Comparison of ENCODE assay signal across 9 cellular contexts in the genomic region with DNA sequence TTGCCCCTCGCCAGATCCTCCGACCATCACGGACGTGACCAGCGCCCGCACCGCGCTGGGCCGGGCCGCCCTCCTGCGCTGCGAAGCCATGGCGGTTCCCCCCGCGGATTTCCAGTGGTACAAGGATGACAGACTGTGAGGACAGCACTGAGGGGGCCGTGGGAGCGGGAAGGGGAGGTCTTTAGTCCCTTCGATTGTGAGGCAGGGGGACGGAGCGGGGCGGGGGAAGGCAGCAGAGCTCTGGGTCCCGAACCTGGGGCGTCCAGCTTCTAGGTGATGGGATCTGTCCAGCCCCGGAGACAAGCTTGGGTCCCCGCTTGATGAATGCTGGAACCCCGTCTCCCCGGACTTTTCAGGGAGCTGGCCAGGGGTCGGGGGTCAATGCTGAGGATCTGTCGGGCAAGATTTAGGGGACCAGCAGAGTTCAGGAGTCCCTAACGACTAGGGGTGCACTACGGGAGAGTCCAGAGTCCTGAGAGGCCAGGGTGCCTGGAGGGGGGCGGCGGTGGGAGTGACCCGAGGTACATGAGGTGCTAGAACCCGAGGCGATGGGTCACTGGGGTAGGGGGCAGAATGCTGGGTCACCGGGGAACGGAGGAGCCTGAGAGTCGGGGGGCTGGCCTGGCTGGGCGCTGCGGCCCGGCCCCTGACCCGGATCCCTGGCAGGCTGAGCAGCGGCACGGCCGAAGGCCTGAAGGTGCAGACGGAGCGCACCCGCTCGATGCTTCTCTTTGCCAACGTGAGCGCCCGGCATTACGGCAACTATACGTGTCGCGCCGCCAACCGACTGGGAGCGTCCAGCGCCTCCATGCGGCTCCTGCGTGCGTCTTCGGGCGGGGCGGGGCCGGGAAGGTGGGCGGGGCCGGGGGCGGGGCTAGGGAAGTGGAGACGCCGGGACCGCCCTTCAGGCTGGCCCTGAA. TPM values are rescaled to one million over a fixed set of nuclear protein-coding genes. Genes with fewer than 3 reads are reported as not detected.
DNase-seq lines count a peak whose midpoint lies in the region; ATAC-seq, FAIRE-seq and TF ChIP-seq lines count a peak whose summit lies in the region.
"Had no signal": no experiment of that assay in that cellular context is flagged by ENCODE, and none has a peak within 500 bp of the region (broad histone marks: within the 10 kb centered on the region; RNA-seq: fewer than 3 reads in every experiment).

No MANE protein-coding gene starts in this region.

- H3K36me3 ChIP-seq in RWPE2 (ENCODE audit: low read depth) (no peaks in the 10 kb centered on the region), GM12878 (ENCODE audit: control insufficient read depth in 2 of 2, insufficient read depth in 2 of 2, low read length in 1 of 2) (no peaks in the 10 kb centered on the region)

- no peaks in the 10 kb centered on the region for H3K9me3 ChIP-seq in RWPE2 (ENCODE audit: severe bottlenecking)
- no peaks in the 10 kb centered on the region for H3K9me3 ChIP-seq in GM12878 (replicated peaks; ENCODE audit: control insufficient read depth, insufficient read depth, low read length)

- no peak overlapping the region for H3K9ac ChIP-seq in GM12878 (ENCODE audit: control insufficient read depth, insufficient read depth, low read length)

- intact Hi-C loops in GM12878 (cut with micrococcal nuclease; ENCODE audit: unreplicated experiment) = no loop called here

- DNase-seq in RWPE2 (ENCODE audit: low spot score) = no peak
- DNase-seq in GM12878 (ENCODE audit: low read depth, low spot score) = no peak
- no peak for DNase-seq in left lobe of liver (ENCODE audit: low spot score)
- DNase-seq in NCI-H524 (lab: John Stamatoyannopoulos, UW) = no peak
- DNase-seq in NCI-H69 (lab: John Stamatoyannopoulos, UW) = no peak

- H3K4me3 Mint-ChIP-seq in stimulated activated naive CD8-positive, alpha-beta T cell treated with anti-CD3 and anti-CD28 coated beads, Interleukin-15, Interleukin-2, amounts not matched to agents 100 ng/mL and 50 ng/mL, for 24 hours = peak overlapping the region; percentile 62

- CTCF ChIA-PET in GM12878 (lab: Yijun Ruan, JAX) = no interaction called here

- peak; percentile 69 for ATAC-seq in RWPE2 (ENCODE audit: low read depth)
- peak; percentile 59; the same call in 2 of the 3 replicates for ATAC-seq in GM12878
- ATAC-seq in left lobe of liver = peak; percentile 62
- no peak for ATAC-seq in HG02759 (IDR thresholded peaks at IDR 0.05; ENCODE audit: unreplicated experiment)

- H2AFZ ChIP-seq in GM12878 (ENCODE audit: control insufficient read depth, low read depth, low read length) = no peak overlapping the region

- peaks cover 19% of the 10 kb centered on the region for H3K36me3 Mint-ChIP-seq in stimulated activated naive CD8-positive, alpha-beta T cell treated with anti-CD3 and anti-CD28 coated beads, Interleukin-15, Interleukin-2, amounts not matched to agents 100 ng/mL and 50 ng/mL, for 24 hours (ENCODE audit: low read depth)

- in situ Hi-C loops in GM12878 (cut with MboI) = no loop called here

- H3K27me3 Mint-ChIP-seq in stimulated activated naive CD8-positive, alpha-beta T cell treated with anti-CD3 and anti-CD28 coated beads, Interleukin-15, Interleukin-2, amounts not matched to agents 100 ng/mL and 50 ng/mL, for 24 hours = peaks cover 64% of the 10 kb centered on the region

- H3K4me2 ChIP-seq in GM12878 (ENCODE audit: control insufficient read depth, insufficient read depth) = no peak overlapping the region

- WGBS in GM12878 (ENCODE audit: insufficient coverage, insufficient replicate concordance, low lambda C conversion rate, missing lambda C conversion rate) = 40% methylated on average over 45 of the region's 74 CpGs

- no peak for TF ChIP-seq RAD21 in GM12878 (IDR thresholded peaks at IDR 0.05; ENCODE audit: insufficient read depth, low read depth, low read length)

- H3K79me2 ChIP-seq in GM12878 (ENCODE audit: control insufficient read depth, insufficient read depth, low read length) = no peaks in the 10 kb centered on the region

- no peak overlapping the region for H3K27ac Mint-ChIP-seq in stimulated activated naive CD8-positive, alpha-beta T cell treated with anti-CD3 and anti-CD28 coated beads, Interleukin-15, Interleukin-2, amounts not matched to agents 100 ng/mL and 50 ng/mL, for 24 hours

- H3K27ac ChIP-seq in RWPE2 (ENCODE audit: poor library complexity, severe bottlenecking) = no peak overlapping the region
- no peak overlapping the region for H3K27ac ChIP-seq in GM12878 (ENCODE audit: control insufficient read depth, insufficient read depth)

- TF ChIP-seq CTCF in GM12873 (IDR thresholded peaks at IDR 0.05; ENCODE audit: insufficient read depth, low read depth, low read length, missing control alignments) = peak; percentile 21
- peak; percentile 46 for TF ChIP-seq CTCF in RWPE2 (IDR thresholded peaks at IDR 0.05; ENCODE audit: poor library complexity, severe bottlenecking)
- TF ChIP-seq CTCF in GM12878 (IDR thresholded peaks at IDR 0.05 in 2 of 3, conservative IDR thresholded peaks at IDR 0.05 in 1 of 3; ENCODE audit: control insufficient read depth in 2 of 3, extremely low read depth in 1 of 3, insufficient read depth in 1 of 3, low read depth in 3 of 3, low read length in 3 of 3) = no peak

- RAD21 ChIA-PET in GM12878 (lab: Charles Lee; ENCODE audit: unreplicated experiment) = no interaction called here

- TF ChIP-seq POLR2A in GM12878 (IDR thresholded peaks at IDR 0.05; ENCODE audit: low read depth, low read length) = no peak

- peaks cover 9% of the 10 kb centered on the region for H3K9me3 Mint-ChIP-seq in stimulated activated naive CD8-positive, alpha-beta T cell treated with anti-CD3 and anti-CD28 coated beads, Interleukin-15, Interleukin-2, amounts not matched to agents 100 ng/mL and 50 ng/mL, for 24 hours

- no peak for FAIRE-seq in GM12878 (lab: Jason Lieb, UNC)

- BruUV-seq in GM12878 (replicated peaks; lab: Mats Ljungman, UMichigan) = no TSS peak

- H3K4me3 ChIP-seq in RWPE2 (ENCODE audit: severe bottlenecking) (peak overlapping the region; percentile 16), GM12878 (no peak overlapping the region)

- H3K4me1 ChIP-seq in RWPE2 (ENCODE audit: insufficient read depth, poor library complexity, severe bottlenecking) = peaks cover 2% of the 10 kb centered on the region
- H3K4me1 ChIP-seq in GM12878 (ENCODE audit: control insufficient read depth, insufficient read depth, low read length) = no peaks in the 10 kb centered on the region

- POLR2A ChIA-PET in GM12878 (lab: Charles Lee) = no interaction called here

- H3K27me3 ChIP-seq in RWPE2 (ENCODE audit: insufficient read depth, poor library complexity, severe bottlenecking) (peaks cover 8% of the 10 kb centered on the region), GM12878 (replicated peaks in 1 of 2; ENCODE audit: control insufficient read depth in 2 of 2, insufficient read depth in 2 of 2, low read length in 1 of 2) (no peaks in the 10 kb centered on the region)

- no peak for TF ChIP-seq EP300 in GM12878 (IDR thresholded peaks at IDR 0.05; ENCODE audit: borderline replicate concordance in 1 of 2, control insufficient read depth in 1 of 2, low read depth in 2 of 2, low read length in 2 of 2)

- peaks cover 16% of the 10 kb centered on the region for H3K4me1 Mint-ChIP-seq in stimulated activated naive CD8-positive, alpha-beta T cell treated with anti-CD3 and anti-CD28 coated beads, Interleukin-15, Interleukin-2, amounts not matched to agents 100 ng/mL and 50 ng/mL, for 24 hours (ENCODE audit: low read depth)

- H4K20me1 ChIP-seq in GM12878 (ENCODE audit: control insufficient read depth, insufficient read depth) = no peaks in the 10 kb centered on the region

- SMC1A ChIA-PET in GM12878 (lab: Charles Lee; ENCODE audit: uncharacterized antibody, unreplicated experiment) = no interaction called here

RNA-seq across cellular contexts. Expression of gene VSIG10L, which starts 14.6 kb away (rescaled TPM):
- 1.1 and 1.5 TPM in 2 replicates for total RNA-seq in GM12878 (2013; cell fraction: nucleolus; rRNA removed)
- total RNA-seq in GM12878 (2014; rRNA removed) (0.16 and 0.23 TPM in 2 replicates), GM12878 (2014; rRNA removed; fragmentation: Illumina TruSeq; extraction: Trizol) (0.18 and 0.27 TPM in 2 replicates), GM12878 (2021) (0.64 and 0.77 TPM in 2 replicates), left lobe of liver (1.8 TPM)
- 0.55 TPM for polyA plus RNA-seq in GM12878 (2011; ENCODE audit: low read depth)
- polyA plus RNA-seq in GM12878 (2011; rRNA removed) (0.62 and 0.80 TPM in 2 replicates), GM12878 (2014; fragmentation: Illumina TruSeq; extraction: Trizol) (0.59 and 0.62 TPM in 2 replicates), GM12878 (2014; fragmentation: Nextera tagmentation; extraction: Ambion mirVana) (under 1 TPM; 0.09 to 0.11 TPM), GM12878 (2014; rRNA removed) (0.47 and 0.67 TPM in 2 replicates), GM12878 (2016; fragmentation: Nextera tagmentation; extraction: Ambion mirVana) (under 1 TPM; 0.40 to 0.93 TPM)
- polyA plus RNA-seq in GM12878 (2011; cell fraction: cytosol; rRNA removed) = 0.59 and 0.96 TPM in 2 replicates
- polyA plus RNA-seq in GM12878 (2011; cell fraction: nucleus; rRNA removed) = 1.4 and 2.0 TPM in 2 replicates
- 0.93 and 1.2 TPM in 2 replicates for polyA plus RNA-seq in GM12878 (2012)
- polyA minus RNA-seq in GM12878 (2011; rRNA and poly(A)+ RNA removed) = 0.07 and 0.46 TPM in 2 replicates
- polyA minus RNA-seq in GM12878 (2011; cell fraction: cytosol; rRNA and poly(A)+ RNA removed) = not detected in 2 replicates
- 0.12 and 0.48 TPM in 2 replicates for polyA minus RNA-seq in GM12878 (2011; cell fraction: nucleus; rRNA and poly(A)+ RNA removed)

RNA-seq across cellular contexts. Expression of gene IGLON5, which starts 15.9 kb away (rescaled TPM):
- total RNA-seq in GM12878 (2013; cell fraction: nucleolus; rRNA removed) = not detected in 2 replicates
- total RNA-seq in GM12878 (2014; rRNA removed) = not detected in 2 replicates
- not detected in 2 replicates for total RNA-seq in GM12878 (2014; rRNA removed; fragmentation: Illumina TruSeq; extraction: Trizol)
- not detected in 2 replicates for total RNA-seq in GM12878 (2021)
- polyA plus RNA-seq in GM12878 (2011; ENCODE audit: low read depth) = not detected
- not detected in 2 replicates for polyA plus RNA-seq in GM12878 (2011; rRNA removed)
- polyA plus RNA-seq in GM12878 (2011; cell fraction: cytosol; rRNA removed) = not detected in 2 replicates
- not detected in 2 replicates for polyA plus RNA-seq in GM12878 (2011; cell fraction: nucleus; rRNA removed)
- 0.04 and 0.07 TPM in 2 replicates for polyA plus RNA-seq in GM12878 (2012)
- polyA plus RNA-seq in GM12878 (2014; fragmentation: Illumina TruSeq; extraction: Trizol) = not detected in 2 replicates
- polyA plus RNA-seq in GM12878 (2014; fragmentation: Nextera tagmentation; extraction: Ambion mirVana) = not detected
- polyA plus RNA-seq in GM12878 (2014; rRNA removed) = not detected in 2 replicates
- polyA plus RNA-seq in GM12878 (2016; fragmentation: Nextera tagmentation; extraction: Ambion mirVana) = not detected
- polyA minus RNA-seq in GM12878 (2011; rRNA and poly(A)+ RNA removed) = not detected in 2 replicates
- polyA minus RNA-seq in GM12878 (2011; cell fraction: cytosol; rRNA and poly(A)+ RNA removed) = not detected in 2 replicates
- polyA minus RNA-seq in GM12878 (2011; cell fraction: nucleus; rRNA and poly(A)+ RNA removed) = not detected in 2 replicates
- total RNA-seq in left lobe of liver = 0.86 TPM
- total RNA-seq: mononuclear cell had no signal

RNA-seq across cellular contexts. Expression of gene ETFB, which starts 38.9 kb away (rescaled TPM):
- 14.3 and 15.7 TPM in 2 replicates for total RNA-seq in GM12878 (2013; cell fraction: nucleolus; rRNA removed)
- total RNA-seq in GM12878 (2014; rRNA removed) (75.9 and 82.7 TPM in 2 replicates), GM12878 (2014; rRNA removed; fragmentation: Illumina TruSeq; extraction: Trizol) (77.3 and 92.8 TPM in 2 replicates), GM12878 (2021) (129 and 133 TPM in 2 replicates), left lobe of liver (378 TPM)
- 92.6 TPM for polyA plus RNA-seq in GM12878 (2011; ENCODE audit: low read depth)
- polyA plus RNA-seq in GM12878 (2011; rRNA removed) (35.9 and 66.3 TPM in 2 replicates), GM12878 (2014; fragmentation: Illumina TruSeq; extraction: Trizol) (5.2 and 33.4 TPM in 2 replicates), GM12878 (2014; fragmentation: Nextera tagmentation; extraction: Ambion mirVana) (10 to 100 TPM; 15.1 to 50.1 TPM), GM12878 (2014; rRNA removed) (108 and 126 TPM in 2 replicates), GM12878 (2016; fragmentation: Nextera tagmentation; extraction: Ambion mirVana) (100 to 1,000 TPM; 142 to 166 TPM)
- polyA plus RNA-seq in GM12878 (2011; cell fraction: cytosol; rRNA removed) = 97.5 and 127 TPM in 2 replicates
- 43.2 and 57.3 TPM in 2 replicates for polyA plus RNA-seq in GM12878 (2011; cell fraction: nucleus; rRNA removed)
- 92.2 and 103 TPM in 2 replicates for polyA plus RNA-seq in GM12878 (2012)
- 27.8 and 37.6 TPM in 2 replicates for polyA minus RNA-seq in GM12878 (2011; rRNA and poly(A)+ RNA removed)
- polyA minus RNA-seq in GM12878 (2011; cell fraction: cytosol; rRNA and poly(A)+ RNA removed) = 15.0 and 20.3 TPM in 2 replicates
- polyA minus RNA-seq in GM12878 (2011; cell fraction: nucleus; rRNA and poly(A)+ RNA removed) = 7.1 and 11.8 TPM in 2 replicates

RNA-seq across cellular contexts. Expression of gene CLDND2, which starts 41.5 kb away (rescaled TPM):
- total RNA-seq in GM12878 (2013; cell fraction: nucleolus; rRNA removed) = 1.2 and 1.3 TPM in 2 replicates
- 0.38 and 0.62 TPM in 2 replicates for total RNA-seq in GM12878 (2014; rRNA removed)
- total RNA-seq in GM12878 (2014; rRNA removed; fragmentation: Illumina TruSeq; extraction: Trizol) = 0.28 and 0.45 TPM in 2 replicates
- 0.90 and 3.3 TPM in 2 replicates for total RNA-seq in GM12878 (2021)
- polyA plus RNA-seq in GM12878 (2011; ENCODE audit: low read depth) = not detected
- polyA plus RNA-seq in GM12878 (2011; rRNA removed) = 1.4 and 1.8 TPM in 2 replicates
- polyA plus RNA-seq in GM12878 (2011; cell fraction: cytosol; rRNA removed) = 0.13 and 0.33 TPM in 2 replicates
- polyA plus RNA-seq in GM12878 (2011; cell fraction: nucleus; rRNA removed) = 0.85 and 1.8 TPM in 2 replicates
- 1.2 and 1.7 TPM in 2 replicates for polyA plus RNA-seq in GM12878 (2012)
- not detected in 2 replicates for polyA plus RNA-seq in GM12878 (2014; fragmentation: Illumina TruSeq; extraction: Trizol)
- polyA plus RNA-seq in GM12878 (2014; fragmentation: Nextera tagmentation; extraction: Ambion mirVana) = 1 to 10 TPM; 1.2 to 3.2 TPM
- 0.24 and 0.67 TPM in 2 replicates for polyA plus RNA-seq in GM12878 (2014; rRNA removed)
- 1 to 10 TPM; 3.2 to 7.1 TPM for polyA plus RNA-seq in GM12878 (2016; fragmentation: Nextera tagmentation; extraction: Ambion mirVana)
- polyA minus RNA-seq in GM12878 (2011; rRNA and poly(A)+ RNA removed) = 0.37 TPM in 1 of 2 replicates, not detected in the other
- not detected in 2 replicates for polyA minus RNA-seq in GM12878 (2011; cell fraction: cytosol; rRNA and poly(A)+ RNA removed)
- not detected in 2 replicates for polyA minus RNA-seq in GM12878 (2011; cell fraction: nucleus; rRNA and poly(A)+ RNA removed)
- total RNA-seq in left lobe of liver = not detected

RNA-seq across cellular contexts. Expression of gene NKG7, which starts 45.1 kb away (rescaled TPM):
- total RNA-seq in GM12878 (2013; cell fraction: nucleolus; rRNA removed) = 9.1 and 11.9 TPM in 2 replicates
- total RNA-seq in GM12878 (2014; rRNA removed) (16.2 and 17.1 TPM in 2 replicates), GM12878 (2014; rRNA removed; fragmentation: Illumina TruSeq; extraction: Trizol) (10.0 and 11.3 TPM in 2 replicates), GM12878 (2021) (21.0 and 23.1 TPM in 2 replicates), left lobe of liver (1.7 TPM)
- 14.2 TPM for polyA plus RNA-seq in GM12878 (2011; ENCODE audit: low read depth)
- polyA plus RNA-seq in GM12878 (2011; rRNA removed) (5.2 and 14.4 TPM in 2 replicates), GM12878 (2014; fragmentation: Illumina TruSeq; extraction: Trizol) (5.0 and 15.7 TPM in 2 replicates), GM12878 (2014; fragmentation: Nextera tagmentation; extraction: Ambion mirVana) (10 to 100 TPM; 35.1 to 48.7 TPM), GM12878 (2014; rRNA removed) (27.3 and 29.5 TPM in 2 replicates), GM12878 (2016; fragmentation: Nextera tagmentation; extraction: Ambion mirVana) (10 to 100 TPM; 21.5 to 24.7 TPM)
- 35.2 and 42.2 TPM in 2 replicates for polyA plus RNA-seq in GM12878 (2011; cell fraction: cytosol; rRNA removed)
- 16.2 and 16.7 TPM in 2 replicates for polyA plus RNA-seq in GM12878 (2011; cell fraction: nucleus; rRNA removed)
- polyA plus RNA-seq in GM12878 (2012) = 16.0 and 18.5 TPM in 2 replicates
- polyA minus RNA-seq in GM12878 (2011; rRNA and poly(A)+ RNA removed) = 11.3 and 26.5 TPM in 2 replicates
- 6.7 and 9.8 TPM in 2 replicates for polyA minus RNA-seq in GM12878 (2011; cell fraction: cytosol; rRNA and poly(A)+ RNA removed)
- 7.6 and 10.2 TPM in 2 replicates for polyA minus RNA-seq in GM12878 (2011; cell fraction: nucleus; rRNA and poly(A)+ RNA removed)

Comparison
In these comparisons a context has a peak if more than half of its experiments do, and no peak if none do; other contexts are left out.
1. CTCF ChIP-seq: peak in GM12873 (single experiment) and RWPE2 (single experiment); none in GM12878 (0 of 3).